Comparison of ENCODE assay signal across 1 cellular context in the genomic region with DNA sequence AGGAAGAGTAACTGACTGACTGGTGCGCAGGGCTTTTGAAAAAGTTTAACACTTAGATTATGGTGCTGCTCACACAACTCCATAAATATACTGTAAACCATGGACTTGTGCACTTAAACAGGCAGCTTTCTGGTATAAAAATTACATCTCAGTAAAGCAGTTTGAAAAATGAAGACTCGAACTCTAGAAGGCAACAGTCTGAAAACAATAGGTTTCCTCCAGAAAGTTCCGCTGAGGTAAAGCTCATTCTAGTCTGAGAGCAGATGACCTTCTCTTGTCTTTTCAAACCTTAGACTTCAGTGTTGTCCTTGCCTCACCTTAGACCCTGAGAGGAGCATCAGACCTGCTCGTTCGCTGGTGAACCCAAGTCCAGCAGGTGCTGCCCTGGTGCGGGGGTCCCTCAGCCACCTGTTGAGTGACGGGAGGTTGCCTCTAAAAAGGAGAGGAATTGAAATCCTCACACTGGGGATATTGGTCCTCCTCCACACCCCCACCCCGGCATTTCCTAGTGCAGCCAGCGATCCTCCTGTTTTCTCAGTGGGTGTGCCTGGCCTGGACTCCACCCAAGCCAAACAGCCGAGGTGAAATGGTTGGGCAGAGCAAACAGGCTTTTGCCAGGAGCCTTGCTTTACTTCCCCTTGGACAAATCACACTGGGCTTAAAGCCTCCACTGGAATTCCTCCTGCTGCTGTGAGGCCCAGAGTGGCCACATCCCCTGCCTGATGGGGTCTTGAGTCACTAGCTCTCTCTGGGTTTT.
TF ChIP-seq lines count a peak whose summit lies in the region.

No MANE protein-coding gene starts in this region.

TF ChIP-seq in HEK293, 187 proteins besides CTCF, POLR2A, EP300 and RAD21 (continued from another document and continues in another):
- TF ChIP-seq ZFHX2 (tag by site-specific recombination; conservative IDR thresholded peaks at IDR 0.05) = peak; percentile 52
- no peak for TF ChIP-seq ZNF518A (tag by site-specific recombination; conservative IDR thresholded peaks at IDR 0.05; ENCODE audit: low read depth)
- no peak for TF ChIP-seq ZNF473 (tag by site-specific recombination; IDR thresholded peaks at IDR 0.05)
- TF ChIP-seq OSR2 (tag by site-specific recombination; IDR thresholded peaks at IDR 0.05) = peak; percentile 55
- TF ChIP-seq SCRT2 (tag by site-specific recombination; IDR thresholded peaks at IDR 0.05) = peak; percentile 94
- TF ChIP-seq TSHZ1 (tag by site-specific recombination; IDR thresholded peaks at IDR 0.05; ENCODE audit: borderline replicate concordance) = no peak
- TF ChIP-seq EGR2 (tag by site-specific recombination; IDR thresholded peaks at IDR 0.05; ENCODE audit: low read depth) = peak; percentile 58; the same call in 1 of the 2 replicates
- TF ChIP-seq ZFP69B (tag by site-specific recombination; IDR thresholded peaks at IDR 0.05) = no peak
- peak; percentile 62 for TF ChIP-seq GLIS1 (tag by site-specific recombination; IDR thresholded peaks at IDR 0.05)
- no peak for TF ChIP-seq ZNF324 (tag by site-specific recombination; IDR thresholded peaks at IDR 0.05)
- TF ChIP-seq, protein P1, sequence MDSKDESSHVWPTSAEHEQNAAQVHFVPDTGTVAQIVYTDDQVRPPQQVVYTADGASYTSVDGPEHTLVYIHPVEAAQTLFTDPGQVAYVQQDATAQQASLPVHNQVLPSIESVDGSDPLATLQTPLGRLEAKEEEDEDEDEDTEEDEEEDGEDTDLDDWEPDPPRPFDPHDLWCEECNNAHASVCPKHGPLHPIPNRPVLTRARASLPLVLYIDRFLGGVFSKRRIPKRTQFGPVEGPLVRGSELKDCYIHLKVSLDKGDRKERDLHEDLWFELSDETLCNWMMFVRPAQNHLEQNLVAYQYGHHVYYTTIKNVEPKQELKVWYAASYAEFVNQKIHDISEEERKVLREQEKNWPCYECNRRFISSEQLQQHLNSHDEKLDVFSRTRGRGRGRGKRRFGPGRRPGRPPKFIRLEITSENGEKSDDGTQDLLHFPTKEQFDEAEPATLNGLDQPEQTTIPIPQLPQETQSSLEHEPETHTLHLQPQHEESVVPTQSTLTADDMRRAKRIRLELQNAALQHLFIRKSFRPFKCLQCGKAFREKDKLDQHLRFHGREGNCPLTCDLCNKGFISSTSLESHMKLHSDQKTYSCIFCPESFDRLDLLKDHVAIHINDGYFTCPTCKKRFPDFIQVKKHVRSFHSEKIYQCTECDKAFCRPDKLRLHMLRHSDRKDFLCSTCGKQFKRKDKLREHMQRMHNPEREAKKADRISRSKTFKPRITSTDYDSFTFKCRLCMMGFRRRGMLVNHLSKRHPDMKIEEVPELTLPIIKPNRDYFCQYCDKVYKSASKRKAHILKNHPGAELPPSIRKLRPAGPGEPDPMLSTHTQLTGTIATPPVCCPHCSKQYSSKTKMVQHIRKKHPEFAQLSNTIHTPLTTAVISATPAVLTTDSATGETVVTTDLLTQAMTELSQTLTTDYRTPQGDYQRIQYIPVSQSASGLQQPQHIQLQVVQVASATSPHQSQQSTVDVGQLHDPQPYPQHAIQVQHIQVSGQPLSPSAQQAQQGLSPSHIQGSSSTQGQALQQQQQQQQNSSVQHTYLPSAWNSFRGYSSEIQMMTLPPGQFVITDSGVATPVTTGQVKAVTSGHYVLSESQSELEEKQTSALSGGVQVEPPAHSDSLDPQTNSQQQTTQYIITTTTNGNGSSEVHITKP (tag by site-specific recombination; IDR thresholded peaks at IDR 0.05) = peak; percentile 77
- TF ChIP-seq KLF17 (tag by site-specific recombination; IDR thresholded peaks at IDR 0.05) = peak; percentile 32; the same call in 1 of the 2 replicates
- peak; percentile 54; the same call in 1 of the 2 replicates for TF ChIP-seq ZBTB17 (tag by site-specific recombination; IDR thresholded peaks at IDR 0.05)
- no peak for TF ChIP-seq ZNF791 (tag by site-specific recombination; IDR thresholded peaks at IDR 0.05)
- peak; percentile 97 for TF ChIP-seq ZNF449 (tag by site-specific recombination; IDR thresholded peaks at IDR 0.05)
- no peak for TF ChIP-seq ZFP37 (tag by site-specific recombination; IDR thresholded peaks at IDR 0.05)
- TF ChIP-seq GLIS2 (tag by site-specific recombination; IDR thresholded peaks at IDR 0.05) = 0 out of 2 replicates have a peak, but pooled peaks have one; percentile 11
- no peak for TF ChIP-seq ZNF423 (tag by site-specific recombination; IDR thresholded peaks at IDR 0.05)
- TF ChIP-seq ZNF623 (tag by site-specific recombination; IDR thresholded peaks at IDR 0.05) = no peak
- TF ChIP-seq SP2 (tag by site-specific recombination; IDR thresholded peaks at IDR 0.05) = no peak
- no peak for TF ChIP-seq ZNF660 (tag by site-specific recombination; IDR thresholded peaks at IDR 0.05)
- peak; percentile 65; the same call in 1 of the 2 replicates for TF ChIP-seq ZSCAN30 (tag by site-specific recombination; IDR thresholded peaks at IDR 0.05)
- no peak for TF ChIP-seq MZF1 (tag by site-specific recombination; IDR thresholded peaks at IDR 0.05; ENCODE audit: borderline replicate concordance)
- peak; percentile 90 for TF ChIP-seq KLF9 (tag by site-specific recombination; IDR thresholded peaks at IDR 0.05; ENCODE audit: low read depth)
- TF ChIP-seq KLF10 (tag by site-specific recombination; IDR thresholded peaks at IDR 0.05) = peak; percentile 60
- no peak for TF ChIP-seq ZNF529 (tag by site-specific recombination; IDR thresholded peaks at IDR 0.05; ENCODE audit: insufficient replicate concordance)
- peak; percentile 29; the same call in 1 of the 2 replicates for TF ChIP-seq ZNF18 (tag by site-specific recombination; IDR thresholded peaks at IDR 0.05)
- TF ChIP-seq, protein P2, sequence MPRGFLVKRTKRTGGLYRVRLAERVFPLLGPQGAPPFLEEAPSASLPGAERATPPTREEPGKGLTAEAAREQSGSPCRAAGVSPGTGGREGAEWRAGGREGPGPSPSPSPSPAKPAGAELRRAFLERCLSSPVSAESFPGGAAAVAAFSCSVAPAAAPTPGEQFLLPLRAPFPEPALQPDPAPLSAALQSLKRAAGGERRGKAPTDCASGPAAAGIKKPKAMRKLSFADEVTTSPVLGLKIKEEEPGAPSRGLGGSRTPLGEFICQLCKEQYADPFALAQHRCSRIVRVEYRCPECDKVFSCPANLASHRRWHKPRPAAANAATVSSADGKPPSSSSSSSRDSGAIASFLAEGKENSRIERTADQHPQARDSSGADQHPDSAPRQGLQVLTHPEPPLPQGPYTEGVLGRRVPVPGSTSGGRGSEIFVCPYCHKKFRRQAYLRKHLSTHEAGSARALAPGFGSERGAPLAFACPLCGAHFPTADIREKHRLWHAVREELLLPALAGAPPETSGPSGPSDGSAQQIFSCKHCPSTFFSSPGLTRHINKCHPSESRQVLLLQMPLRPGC (tag by site-specific recombination; IDR thresholded peaks at IDR 0.05) = no peak
- no peak for TF ChIP-seq ZNF398 (tag by site-specific recombination; IDR thresholded peaks at IDR 0.05)
- TF ChIP-seq ZBTB8A (tag by site-specific recombination; IDR thresholded peaks at IDR 0.05) = peak; percentile 59
